ENCODE assay signal across 27 cellular contexts in the genomic region with DNA sequence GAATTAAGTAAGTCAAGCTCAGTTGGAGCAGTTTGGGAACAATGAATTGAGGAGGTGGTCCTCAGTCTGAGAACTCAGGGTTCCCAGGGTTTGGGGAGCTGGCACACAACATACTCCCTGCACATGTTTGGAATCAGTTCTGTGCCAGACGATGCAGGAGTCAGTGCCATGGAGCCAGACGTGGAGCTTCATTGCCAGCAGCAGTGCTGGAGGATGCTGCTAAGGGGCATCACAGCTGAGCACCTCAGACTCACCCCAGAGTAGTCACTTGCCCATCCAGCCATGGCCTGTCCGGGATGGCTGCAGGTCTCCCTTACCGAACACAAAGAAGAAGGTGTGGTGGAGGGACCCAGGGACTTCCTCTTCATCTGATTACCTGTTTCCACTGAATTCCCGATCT. TPM values are rescaled to one million over a fixed set of nuclear protein-coding genes. Genes with fewer than 3 reads are reported as not detected.
A peak's percentile ranks its signal among the peaks of the same experiment; 100 is the strongest.
DNase-seq lines count a peak whose midpoint lies in the region; ATAC-seq and TF ChIP-seq lines count a peak whose summit lies in the region.
"Had no signal": no experiment of that assay in that cellular context is flagged by ENCODE, and none has a peak within 500 bp of the region (broad histone marks: within the 10 kb centered on the region; RNA-seq: fewer than 3 reads in every experiment).

No MANE protein-coding gene starts in this region.

- ATAC-seq in CD4-positive, CD25-positive, alpha-beta regulatory T cell (ENCODE audit: low read depth in 2 of 2): no peak
- ATAC-seq in activated CD8-positive, alpha-beta T cell treated with anti-CD3 and anti-CD28 coated beads, Interleukin-2, amount 10 ng/mL, durations not matched to agents 7 days and 5 days: no peak
- no peak for ATAC-seq in GM18505 (IDR thresholded peaks at IDR 0.05; ENCODE audit: unreplicated experiment)
- no peak for ATAC-seq in HG03342 (IDR thresholded peaks at IDR 0.05; ENCODE audit: unreplicated experiment)
- ATAC-seq: GM12878 had no signal

- in situ Hi-C loops in ACHN (cut with HindIII; ENCODE audit: low pct_ligation_motif_present, low pct_unique_long_range_greater_than_20kb, low sequenced_read_pairs): no loop called here

- H3K4me1 ChIP-seq in CD4-positive, CD25-positive, alpha-beta regulatory T cell (ENCODE audit: control insufficient read depth, insufficient read depth, low read length, poor library complexity, severe bottlenecking): peaks cover 97% of the 10 kb centered on the region
- peaks cover 94% of the 10 kb centered on the region for H3K4me1 ChIP-seq in CD4-positive, alpha-beta memory T cell (ENCODE audit: insufficient read depth, low read length)
- H3K4me1 ChIP-seq in endodermal cell (ENCODE audit: control insufficient read depth, insufficient read depth, low read length): no peaks in the 10 kb centered on the region
- H3K4me1 ChIP-seq: colonic mucosa had no signal

- intact Hi-C loops in CD4-positive, alpha-beta memory T cell (cut with micrococcal nuclease): loop anchor here (1.0 kb wide), 1 partner anchor 10 kb away; no protein-coding TSS in a partner anchor

- no peaks in the 10 kb centered on the region for H3K9me3 ChIP-seq in CD4-positive, CD25-positive, alpha-beta regulatory T cell (ENCODE audit: control insufficient read depth in 2 of 2, low read length in 2 of 2)
- H3K9me3 ChIP-seq in CD4-positive, alpha-beta memory T cell (ENCODE audit: control insufficient read depth in 1 of 2, low read length in 2 of 2): no peaks in the 10 kb centered on the region
- no peaks in the 10 kb centered on the region for H3K9me3 ChIP-seq in endodermal cell (ENCODE audit: control insufficient read depth, low read length)
- H3K9me3 ChIP-seq: colonic mucosa, stomach, transverse colon had no signal

- peak overlapping the region; percentile 89 to 98 (median 96) for H3K4me3 Mint-ChIP-seq in CD4-positive, CD25-positive, alpha-beta regulatory T cell
- H3K4me3 Mint-ChIP-seq in CD4-positive, alpha-beta memory T cell: peak overlapping the region; percentile 92 to 100 (median 98)
- H3K4me3 Mint-ChIP-seq in activated CD8-positive, alpha-beta T cell treated with anti-CD3 and anti-CD28 coated beads, Interleukin-2, amount 10 ng/mL, durations not matched to agents 7 days and 5 days: peak overlapping the region; percentile 63
- H3K4me3 Mint-ChIP-seq in endothelial cell (ENCODE audit: unreplicated experiment) (peak overlapping the region; percentile 86), endodermal cell (no peak overlapping the region)
- H3K4me3 Mint-ChIP-seq: activated B cell treated with CpG ODN at 0.5 μM for 24 hours, brain, HFFc6 had no signal

- peak overlapping the region; percentile 88 to 96 (median 91) for H3K27ac Mint-ChIP-seq in CD4-positive, CD25-positive, alpha-beta regulatory T cell
- peak overlapping the region; percentile 86 to 97 (median 96) for H3K27ac Mint-ChIP-seq in CD4-positive, alpha-beta memory T cell
- H3K27ac Mint-ChIP-seq in activated CD8-positive, alpha-beta T cell treated with anti-CD3 and anti-CD28 coated beads, Interleukin-2, amount 10 ng/mL, durations not matched to agents 7 days and 5 days: peak overlapping the region; percentile 82
- H3K27ac Mint-ChIP-seq in endothelial cell (ENCODE audit: unreplicated experiment): no peak overlapping the region
- no peak overlapping the region for H3K27ac Mint-ChIP-seq in endodermal cell
- H3K27ac Mint-ChIP-seq: activated B cell treated with CpG ODN at 0.5 μM for 24 hours, brain, HFFc6 had no signal

- no peaks in the 10 kb centered on the region for H3K27me3 Mint-ChIP-seq in CD4-positive, CD25-positive, alpha-beta regulatory T cell
- H3K27me3 Mint-ChIP-seq in CD4-positive, alpha-beta memory T cell: no peaks in the 10 kb centered on the region
- no peaks in the 10 kb centered on the region for H3K27me3 Mint-ChIP-seq in activated CD8-positive, alpha-beta T cell treated with anti-CD3 and anti-CD28 coated beads, Interleukin-2, amount 10 ng/mL, durations not matched to agents 7 days and 5 days (ENCODE audit: low read depth)
- H3K27me3 Mint-ChIP-seq in endothelial cell (ENCODE audit: unreplicated experiment) (peaks cover 23% of the 10 kb centered on the region), endodermal cell (ENCODE audit: insufficient read depth) (peaks cover 99% of the 10 kb centered on the region)

- H3K27ac ChIP-seq in CD4-positive, CD25-positive, alpha-beta regulatory T cell (ENCODE audit: insufficient read depth, low read length, poor library complexity, severe bottlenecking): peak overlapping the region; percentile 39
- H3K27ac ChIP-seq in CD4-positive, alpha-beta memory T cell (ENCODE audit: low read depth, low read length): peak overlapping the region; percentile 56
- H3K27ac ChIP-seq in endodermal cell (ENCODE audit: low read depth, low read length): no peak overlapping the region
- H3K27ac ChIP-seq: colonic mucosa, KMS-11, SK-N-MC, stomach had no signal

- peaks cover 54% of the 10 kb centered on the region for H3K36me3 ChIP-seq in CD4-positive, CD25-positive, alpha-beta regulatory T cell (ENCODE audit: control insufficient read depth, insufficient read depth, low read length)
- H3K36me3 ChIP-seq in CD4-positive, alpha-beta memory T cell (ENCODE audit: insufficient read depth, low read length): peaks cover 53% of the 10 kb centered on the region
- H3K36me3 ChIP-seq in endodermal cell (ENCODE audit: control insufficient read depth, insufficient read depth, low read length): no peaks in the 10 kb centered on the region
- H3K36me3 ChIP-seq: colonic mucosa, transverse colon had no signal

- no peak for DNase-seq in CD4-positive, CD25-positive, alpha-beta regulatory T cell
- DNase-seq in CD4-positive, alpha-beta memory T cell: peak in 1 of 5 donors; percentile 33
- DNase-seq in activated CD8-positive, alpha-beta T cell treated with anti-CD3 and anti-CD28 coated beads, Interleukin-2, amount 10 ng/mL, durations not matched to agents 7 days and 5 days: no peak
- DNase-seq in endothelial cell (ENCODE audit: low spot score) (no peak), endodermal cell (no peak), ACHN (no peak)
- DNase-seq: activated B cell treated with CpG ODN at 0.5 μM for 24 hours, colonic mucosa, HFFc6, MV-4-11, NCI-H1930, NCI-H69, RPMI8226, stomach, T1000, transverse colon had no signal

- H3K4me1 Mint-ChIP-seq in CD4-positive, CD25-positive, alpha-beta regulatory T cell: peaks cover 29 to 99% (median 81%) of the 10 kb centered on the region in 4 donors
- peaks cover 79 to 100% (median 89%) of the 10 kb centered on the region in 4 donors for H3K4me1 Mint-ChIP-seq in CD4-positive, alpha-beta memory T cell
- H3K4me1 Mint-ChIP-seq in activated CD8-positive, alpha-beta T cell treated with anti-CD3 and anti-CD28 coated beads, Interleukin-2, amount 10 ng/mL, durations not matched to agents 7 days and 5 days (ENCODE audit: low read depth): peaks cover 97% of the 10 kb centered on the region
- H3K4me1 Mint-ChIP-seq in endothelial cell (ENCODE audit: unreplicated experiment) (peaks cover 59% of the 10 kb centered on the region), endodermal cell (no peaks in the 10 kb centered on the region)
- H3K4me1 Mint-ChIP-seq: activated B cell treated with CpG ODN at 0.5 μM for 24 hours had no signal

- peak overlapping the region; percentile 41 for H3K4me3 ChIP-seq in CD4-positive, CD25-positive, alpha-beta regulatory T cell (ENCODE audit: low read depth, low read length)
- H3K4me3 ChIP-seq in CD4-positive, alpha-beta memory T cell (ENCODE audit: low read length in 2 of 2): peak overlapping the region; percentile 20 to 24
- H3K4me3 ChIP-seq in endodermal cell (ENCODE audit: low read length): no peak overlapping the region
- H3K4me3 ChIP-seq: colonic mucosa, GM12878, lung, SK-N-MC, stomach, transverse colon had no signal

- H3K27me3 ChIP-seq in CD4-positive, CD25-positive, alpha-beta regulatory T cell (ENCODE audit: control insufficient read depth, insufficient read depth, low read length): no peaks in the 10 kb centered on the region
- no peaks in the 10 kb centered on the region for H3K27me3 ChIP-seq in CD4-positive, alpha-beta memory T cell (ENCODE audit: insufficient read depth, low read length)
- peaks cover 97% of the 10 kb centered on the region for H3K27me3 ChIP-seq in endodermal cell (ENCODE audit: control insufficient read depth, insufficient read depth, low read length, poor library complexity, severe bottlenecking)
- H3K27me3 ChIP-seq: colonic mucosa, stomach, transverse colon had no signal

- CTCF ChIA-PET in CD4-positive, alpha-beta memory T cell (lab: Charles Lee; ENCODE audit: partially characterized antibody): interaction anchor here (1.2 to 5.6 kb wide), 5 partner anchors 10 to 294 kb away, joined by 3 to 42 read pairs (median 5); partner anchors contain the start of genes GIMAP1 and GIMAP4
- CTCF ChIA-PET in activated CD8-positive, alpha-beta T cell treated with anti-CD3 and anti-CD28 coated beads, Interleukin-2, amount 10 ng/mL, durations not matched to agents 7 days and 5 days (lab: Charles Lee): interaction anchor here (1.0 to 6.1 kb wide), 4 partner anchors 10 to 296 kb away, joined by 3 to 47 read pairs (median 8); partner anchors contain the start of gene GIMAP1

- TF ChIP-seq CTCF in endothelial cell (IDR thresholded peaks at IDR 0.05; ENCODE audit: unreplicated experiment) (no peak), endodermal cell (conservative IDR thresholded peaks at IDR 0.05) (no peak)

- no peak for TF ChIP-seq POLR2A in GM18505 (IDR thresholded peaks at IDR 0.05; ENCODE audit: borderline replicate concordance, extremely low read depth, insufficient read depth, insufficient read length)

- POLR2A ChIA-PET in CD4-positive, alpha-beta memory T cell (lab: Charles Lee; ENCODE audit: partially characterized antibody): interaction anchor here (0.8 to 12.4 kb wide), 21 partner anchors 9 to 377 kb away, joined by 3 to 593 read pairs (median 8); partner anchors contain the start of genes GIMAP1, GIMAP2, GIMAP4 and GIMAP5
- POLR2A ChIA-PET in activated CD8-positive, alpha-beta T cell treated with anti-CD3 and anti-CD28 coated beads, Interleukin-2, amount 10 ng/mL, durations not matched to agents 7 days and 5 days (lab: Charles Lee): interaction anchor here (0.7 to 1.6 kb wide), 6 partner anchors 10 to 294 kb away, joined by 3 to 7 read pairs (median 3); partner anchors contain the start of gene GIMAP6

- WGBS in endodermal cell (ENCODE audit: insufficient coverage in 1 of 2, insufficient read length in 1 of 2), 2 experiments: 82 to 90% methylated on average over 1 to 5 of the region's 5 CpGs

- no peaks in the 10 kb centered on the region for H3K9me3 Mint-ChIP-seq in CD4-positive, CD25-positive, alpha-beta regulatory T cell
- H3K9me3 Mint-ChIP-seq in CD4-positive, alpha-beta memory T cell: peaks cover 0 to 6% (median 0%) of the 10 kb centered on the region in 8 donors
- no peaks in the 10 kb centered on the region for H3K9me3 Mint-ChIP-seq in activated CD8-positive, alpha-beta T cell treated with anti-CD3 and anti-CD28 coated beads, Interleukin-2, amount 10 ng/mL, durations not matched to agents 7 days and 5 days (ENCODE audit: insufficient read depth)
- peaks cover 4% of the 10 kb centered on the region for H3K9me3 Mint-ChIP-seq in endothelial cell (ENCODE audit: unreplicated experiment)
- no peaks in the 10 kb centered on the region for H3K9me3 Mint-ChIP-seq in endodermal cell
- H3K9me3 Mint-ChIP-seq: activated B cell treated with CpG ODN at 0.5 μM for 24 hours had no signal

- no peak overlapping the region for H3K9ac ChIP-seq in endodermal cell (ENCODE audit: extremely low read depth, low read length, poor library complexity, severe bottlenecking)
- H3K9ac ChIP-seq: KMS-11 had no signal

- peaks cover 62% of the 10 kb centered on the region for H3K36me3 Mint-ChIP-seq in CD4-positive, CD25-positive, alpha-beta regulatory T cell
- H3K36me3 Mint-ChIP-seq in CD4-positive, alpha-beta memory T cell: peaks cover 63 to 65% of the 10 kb centered on the region in 2 donors
- H3K36me3 Mint-ChIP-seq in activated CD8-positive, alpha-beta T cell treated with anti-CD3 and anti-CD28 coated beads, Interleukin-2, amount 10 ng/mL, durations not matched to agents 7 days and 5 days (ENCODE audit: low read depth): peaks cover 73% of the 10 kb centered on the region
- peaks cover 70% of the 10 kb centered on the region for H3K36me3 Mint-ChIP-seq in endothelial cell (ENCODE audit: low read depth, unreplicated experiment)
- no peaks in the 10 kb centered on the region for H3K36me3 Mint-ChIP-seq in endodermal cell (ENCODE audit: low read depth)
- H3K36me3 Mint-ChIP-seq: brain had no signal

RNA-seq across cellular contexts. Expression of gene GIMAP5, which starts 7.9 kb away (rescaled TPM):
- total RNA-seq in CD4-positive, CD25-positive, alpha-beta regulatory T cell: 37.4 TPM
- 100 to 1,000 TPM; 249 to 539 (median 320) TPM for polyA plus RNA-seq in CD4-positive, CD25-positive, alpha-beta regulatory T cell
- total RNA-seq in CD4-positive, alpha-beta memory T cell: 100 to 1,000 TPM; 296 to 297 TPM
- 100 to 1,000 TPM; 415 to 679 TPM for polyA plus RNA-seq in CD4-positive, alpha-beta memory T cell
- 10 to 100 TPM; 56.3 to 63.3 TPM for total RNA-seq in activated CD8-positive, alpha-beta T cell treated with anti-CD3 and anti-CD28 coated beads, Interleukin-2, amount 10 ng/mL, durations not matched to agents 7 days and 5 days
- total RNA-seq in endothelial cell (ENCODE audit: unreplicated experiment) (220 TPM), endodermal cell (not detected)
- not detected for polyA plus RNA-seq in endodermal cell (2013, experiment 1 of 2)
- polyA plus RNA-seq in endodermal cell (2013, experiment 2 of 2): not detected
- total RNA-seq: fibroblast of lung, HFFc6 had no signal
- polyA plus RNA-seq: fibroblast of lung had no signal

RNA-seq across cellular contexts. Expression of gene GIMAP1, which starts 28.7 kb away (rescaled TPM):
- 17.1 TPM for total RNA-seq in CD4-positive, CD25-positive, alpha-beta regulatory T cell
- polyA plus RNA-seq in CD4-positive, CD25-positive, alpha-beta regulatory T cell: 10 to 100 TPM; 48.4 to 90.0 (median 64.6) TPM
- total RNA-seq in CD4-positive, alpha-beta memory T cell: 10 to 100 TPM; 93.7 to 97.6 TPM
- polyA plus RNA-seq in CD4-positive, alpha-beta memory T cell: 10 to 100 TPM; 36.6 to 69.2 TPM
- 10 to 100 TPM; 19.0 to 20.2 TPM for total RNA-seq in activated CD8-positive, alpha-beta T cell treated with anti-CD3 and anti-CD28 coated beads, Interleukin-2, amount 10 ng/mL, durations not matched to agents 7 days and 5 days
- total RNA-seq in endothelial cell (ENCODE audit: unreplicated experiment) (3.6 TPM), endodermal cell (not detected)
- polyA plus RNA-seq in endodermal cell (2013, experiment 1 of 2): not detected
- not detected for polyA plus RNA-seq in endodermal cell (2013, experiment 2 of 2)
- total RNA-seq: HFFc6, HT1080, kidney epithelial cell had no signal

RNA-seq across cellular contexts. Expression of gene TMEM176B, which starts 55.1 kb away (rescaled TPM):
- not detected for total RNA-seq in CD4-positive, CD25-positive, alpha-beta regulatory T cell
- 1 to 10 TPM in 1 of 4 donors, under 1 TPM in 2, not detected in 1; 0.21 to 1.0 (median 0.33) TPM for polyA plus RNA-seq in CD4-positive, CD25-positive, alpha-beta regulatory T cell
- total RNA-seq in CD4-positive, alpha-beta memory T cell: 1 to 10 TPM; 1.6 to 2.3 TPM
- polyA plus RNA-seq in CD4-positive, alpha-beta memory T cell: not detected
- not detected for total RNA-seq in activated CD8-positive, alpha-beta T cell treated with anti-CD3 and anti-CD28 coated beads, Interleukin-2, amount 10 ng/mL, durations not matched to agents 7 days and 5 days
- total RNA-seq in endothelial cell (ENCODE audit: unreplicated experiment) (1.4 TPM), endodermal cell (under 1 TPM; 0.31 to 0.35 TPM)
- polyA plus RNA-seq in endodermal cell (2013, experiment 1 of 2): 5.0 TPM
- 3.0 TPM for polyA plus RNA-seq in endodermal cell (2013, experiment 2 of 2)
- total RNA-seq: glomerular endothelial cell, HFFc6, HT1080 had no signal

RNA-seq across cellular contexts. Expression of gene TMEM176A, which starts 55.5 kb away (rescaled TPM):
- total RNA-seq in CD4-positive, CD25-positive, alpha-beta regulatory T cell: not detected
- polyA plus RNA-seq in CD4-positive, CD25-positive, alpha-beta regulatory T cell: under 1 TPM in 2 of 4 donors, not detected in 2; 0.24 TPM
- total RNA-seq in CD4-positive, alpha-beta memory T cell: 1 to 10 TPM; 1.1 to 2.6 TPM
- polyA plus RNA-seq in CD4-positive, alpha-beta memory T cell: under 1 TPM in 1 of 2 donors, not detected in 1; 0.26 TPM
- not detected for total RNA-seq in activated CD8-positive, alpha-beta T cell treated with anti-CD3 and anti-CD28 coated beads, Interleukin-2, amount 10 ng/mL, durations not matched to agents 7 days and 5 days
- total RNA-seq in endothelial cell (ENCODE audit: unreplicated experiment) (1.3 TPM), endodermal cell (not detected)
- 9.8 TPM for polyA plus RNA-seq in endodermal cell (2013, experiment 1 of 2)
- 7.0 TPM for polyA plus RNA-seq in endodermal cell (2013, experiment 2 of 2)
- total RNA-seq: activated B cell treated with CpG ODN at 0.5 μM for 24 hours, glomerular endothelial cell, GM12878, HFFc6, HT1080 had no signal
- polyA plus RNA-seq: GM12878 had no signal

RNA-seq across cellular contexts. Expression of gene GIMAP2, which starts 59.6 kb away (rescaled TPM):
- 95.1 TPM for total RNA-seq in CD4-positive, CD25-positive, alpha-beta regulatory T cell
- polyA plus RNA-seq in CD4-positive, CD25-positive, alpha-beta regulatory T cell: 100 to 1,000 TPM in 2 of 4 donors, 10 to 100 TPM in 2; 79.0 to 142 (median 110) TPM
- 100 to 1,000 TPM; 238 to 244 TPM for total RNA-seq in CD4-positive, alpha-beta memory T cell
- 100 to 1,000 TPM in 1 of 2 donors, 10 to 100 TPM in 1; 90.0 to 110 TPM for polyA plus RNA-seq in CD4-positive, alpha-beta memory T cell
- 10 to 100 TPM; 79.0 to 82.9 TPM for total RNA-seq in activated CD8-positive, alpha-beta T cell treated with anti-CD3 and anti-CD28 coated beads, Interleukin-2, amount 10 ng/mL, durations not matched to agents 7 days and 5 days
- total RNA-seq in endothelial cell (ENCODE audit: unreplicated experiment) (1.9 TPM), endodermal cell (not detected)
- polyA plus RNA-seq in endodermal cell (2013, experiment 1 of 2): not detected
- not detected for polyA plus RNA-seq in endodermal cell (2013, experiment 2 of 2)
- total RNA-seq: HFFc6 had no signal

Comparison
In these comparisons a context has a peak if more than half of its experiments do, and no peak if none do; other contexts are left out.
1. H3K27ac Mint-ChIP-seq: peak in CD4-positive, CD25-positive, alpha-beta regulatory T cell (3 of 3), CD4-positive, alpha-beta memory T cell (7 of 7) and activated CD8-positive, alpha-beta T cell treated with anti-CD3 and anti-CD28 coated beads, Interleukin-2, amount 10 ng/mL, durations not matched to agents 7 days and 5 days (single experiment); none in endothelial cell (single experiment) and endodermal cell (single experiment).
2. RNA of gene GIMAP5, which starts 7.9 kb away (total RNA-seq): 296 to 297 TPM in CD4-positive, alpha-beta memory T cell, 220 TPM in endothelial cell (single experiment), 56.3 to 63.3 TPM in activated CD8-positive, alpha-beta T cell treated with anti-CD3 and anti-CD28 coated beads, Interleukin-2, amount 10 ng/mL, durations not matched to agents 7 days and 5 days and 37.4 TPM in CD4-positive, CD25-positive, alpha-beta regulatory T cell (single experiment); not detected in endodermal cell; every median in the first group is over 10 times any median in the second.